In genomic region chr4:53014881-53015280, GRCh38 we compare ENCODE assay signal across 20 cellular contexts.
"Had no signal": no experiment of that assay in that cellular context is flagged by ENCODE, and none has a peak within 500 bp of the region (broad histone marks: within the 10 kb centered on the region; RNA-seq: fewer than 3 reads in every experiment).

No MANE protein-coding gene starts in this region.

- H3K4me1 ChIP-seq: foreskin keratinocyte had no signal

- DNase-seq: activated CD4-positive, alpha-beta T cell treated with anti-CD3 and anti-CD28 coated beads, Interleukin-2, amount 10 ng/mL, durations not matched to agents 24 days and 14 days; activated CD4-positive, CD25-positive, alpha-beta regulatory T cell; activated CD8-positive, alpha-beta T cell treated with anti-CD3 and anti-CD28 coated beads, Interleukin-2, amount 10 ng/mL, durations not matched to agents 7 days and 5 days; activated effector memory CD4-positive, alpha-beta T cell treated with Interleukin-2 at 50 U/mL for 16 hours; activated T-cell treated with anti-CD3 and anti-CD28 coated beads, Interleukin-2, amount 50 U/mL, for 4 hours; aorta; kidney; left lung; occipital lobe; T-helper 1 cell; T-helper 9 cell had no signal

- H3K36me3 ChIP-seq: left lung, right atrium auricular region, vagina had no signal

- ATAC-seq: activated CD8-positive, alpha-beta T cell treated with anti-CD3 and anti-CD28 coated beads, Interleukin-2, amount 10 ng/mL, durations not matched to agents 7 days and 5 days; activated naive CD8-positive, alpha-beta T cell treated with anti-CD3 and anti-CD28 coated beads, Interleukin-2, amount 50 U/mL, for 24 hours; activated T-cell treated with anti-CD3 and anti-CD28 coated beads, Interleukin-2, amount 50 U/mL, for 4 hours; stimulated activated naive CD8-positive, alpha-beta T cell treated with anti-CD3 and anti-CD28 coated beads, Interleukin-15, Interleukin-2, amounts not matched to agents 100 U/mL and 50 U/mL, for 24 hours had no signal

- H3K4me3 ChIP-seq: coronary artery, left lung, right atrium auricular region, vagina had no signal

- H3K27me3 ChIP-seq: foreskin keratinocyte, left lung, right atrium auricular region, vagina had no signal

- H3K27ac ChIP-seq: coronary artery, foreskin keratinocyte, left lung, right atrium auricular region, vagina had no signal

- H3K27ac Mint-ChIP-seq: activated CD4-positive, alpha-beta T cell treated with anti-CD3 and anti-CD28 coated beads, Interleukin-2, amount 10 ng/mL, durations not matched to agents 24 days and 14 days; activated CD8-positive, alpha-beta T cell treated with anti-CD3 and anti-CD28 coated beads, Interleukin-2, amount 10 ng/mL, durations not matched to agents 7 days and 5 days; activated naive CD4-positive, alpha-beta T cell treated with anti-CD3 and anti-CD28 coated beads, Interleukin-2, amount 10 ng/mL, durations not matched to agents 7 days and 5 days; activated naive CD8-positive, alpha-beta T cell treated with anti-CD3 and anti-CD28 coated beads, Interleukin-2, amount 50 U/mL, for 24 hours; progenitor cell of endocrine pancreas had no signal

- H3K9me3 ChIP-seq: left lung, right atrium auricular region, vagina had no signal

- H3K4me3 Mint-ChIP-seq: activated CD4-positive, alpha-beta T cell treated with anti-CD3 and anti-CD28 coated beads, Interleukin-2, amount 10 ng/mL, durations not matched to agents 24 days and 14 days; activated CD8-positive, alpha-beta T cell treated with anti-CD3 and anti-CD28 coated beads, Interleukin-2, amount 10 ng/mL, durations not matched to agents 7 days and 5 days; activated naive CD4-positive, alpha-beta T cell treated with anti-CD3 and anti-CD28 coated beads, Interleukin-2, amount 10 ng/mL, durations not matched to agents 7 days and 5 days; activated naive CD8-positive, alpha-beta T cell treated with anti-CD3 and anti-CD28 coated beads, Interleukin-2, amount 50 U/mL, for 24 hours; activated T-cell treated with anti-CD3 and anti-CD28 coated beads, Interleukin-2, amount 50 U/mL, for 4 hours; central memory CD8-positive, alpha-beta T cell had no signal

- H3K27me3 Mint-ChIP-seq: activated CD4-positive, alpha-beta T cell treated with anti-CD3 and anti-CD28 coated beads, Interleukin-2, amount 10 ng/mL, durations not matched to agents 24 days and 14 days; activated naive CD4-positive, alpha-beta T cell treated with anti-CD3 and anti-CD28 coated beads, Interleukin-2, amount 10 ng/mL, durations not matched to agents 7 days and 5 days; activated naive CD8-positive, alpha-beta T cell treated with anti-CD3 and anti-CD28 coated beads, Interleukin-2, amount 50 U/mL, for 24 hours; central memory CD8-positive, alpha-beta T cell; progenitor cell of endocrine pancreas had no signal

- H3K9me3 Mint-ChIP-seq: activated CD4-positive, alpha-beta T cell treated with anti-CD3 and anti-CD28 coated beads, Interleukin-2, amount 10 ng/mL, durations not matched to agents 24 days and 14 days; activated naive CD4-positive, alpha-beta T cell treated with anti-CD3 and anti-CD28 coated beads, Interleukin-2, amount 10 ng/mL, durations not matched to agents 7 days and 5 days; activated naive CD8-positive, alpha-beta T cell treated with anti-CD3 and anti-CD28 coated beads, Interleukin-2, amount 50 U/mL, for 24 hours; activated T-cell treated with anti-CD3 and anti-CD28 coated beads, Interleukin-2, amount 50 U/mL, for 4 hours; central memory CD8-positive, alpha-beta T cell had no signal
